ENCODE assay signal across 18 cellular contexts in the genomic region with DNA sequence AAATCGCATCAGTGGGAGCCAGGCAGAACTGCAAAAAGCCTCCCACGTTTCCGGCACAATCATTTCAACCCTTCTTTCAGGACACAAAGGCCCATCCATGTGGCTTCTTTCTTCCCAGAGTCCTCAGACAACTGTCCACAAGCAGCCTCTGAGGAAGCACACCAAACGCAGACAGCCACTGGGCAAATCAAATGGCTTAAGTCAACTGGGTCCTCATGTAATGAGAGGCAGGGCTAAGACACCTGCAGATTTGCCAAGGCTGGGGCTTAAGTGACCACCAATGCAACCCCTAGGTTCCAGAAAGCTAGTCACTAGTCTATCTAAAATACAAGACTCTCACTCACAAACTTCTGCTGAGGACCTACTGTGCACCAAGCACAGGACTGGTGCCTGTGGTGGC. TPM values are rescaled to one million over a fixed set of nuclear protein-coding genes. Genes with fewer than 3 reads are reported as not detected.
A peak's percentile ranks its signal among the peaks of the same experiment; 100 is the strongest.
DNase-seq lines count a peak whose midpoint lies in the region; FAIRE-seq and TF ChIP-seq lines count a peak whose summit lies in the region.
"Had no signal": no experiment of that assay in that cellular context is flagged by ENCODE, and none has a peak within 500 bp of the region (broad histone marks: within the 10 kb centered on the region; RNA-seq: fewer than 3 reads in every experiment).

No MANE protein-coding gene starts in this region.

- intact Hi-C loops in MCF 10A (cut with micrococcal nuclease) = no loop called here
- intact Hi-C loops in breast epithelium (cut with DNase I; ENCODE audit: low total_unique reads) = no loop called here
- intact Hi-C loops in testis (cut with DNase I; ENCODE audit: low total_unique reads) = no loop called here
- intact Hi-C loops in sigmoid colon (cut with DNase I) = no loop called here

- no peak for TF ChIP-seq CTCF in MCF 10A (IDR thresholded peaks at IDR 0.05; ENCODE audit: unreplicated experiment)
- TF ChIP-seq CTCF in breast epithelium (IDR thresholded peaks at IDR 0.05) = no peak
- no peak for TF ChIP-seq CTCF in astrocyte (IDR thresholded peaks at IDR 0.05; ENCODE audit: insufficient read depth, low read depth, low read length)
- TF ChIP-seq CTCF in neural crest cell (conservative IDR thresholded peaks at IDR 0.05) = no peak
- no peak for TF ChIP-seq CTCF in testis (IDR thresholded peaks at IDR 0.05)
- TF ChIP-seq CTCF in sigmoid colon (IDR thresholded peaks at IDR 0.05) = no peak

- H3K4me3 ChIP-seq in breast epithelium (no peak overlapping the region), astrocyte (ENCODE audit: insufficient read depth, low read depth, low read length) (no peak overlapping the region), testis (no peak overlapping the region), sigmoid colon (no peak overlapping the region)
- H3K4me3 ChIP-seq: K562 had no signal

- no peaks in the 10 kb centered on the region for H3K27me3 Mint-ChIP-seq in MCF 10A (ENCODE audit: insufficient read depth, unreplicated experiment)
- no peaks in the 10 kb centered on the region for H3K27me3 Mint-ChIP-seq in astrocyte (ENCODE audit: low read depth, unreplicated experiment)
- peaks cover 9% of the 10 kb centered on the region for H3K27me3 Mint-ChIP-seq in neural crest cell (ENCODE audit: low read depth)

- no peak overlapping the region for H3K4me2 ChIP-seq in astrocyte (ENCODE audit: low read length)
- H3K4me2 ChIP-seq: SK-N-SH had no signal

- H4K20me1 ChIP-seq in astrocyte (ENCODE audit: insufficient read depth, low read length) = peaks cover 4% of the 10 kb centered on the region

- H3K36me3 ChIP-seq in breast epithelium (no peaks in the 10 kb centered on the region), astrocyte (ENCODE audit: insufficient read depth, low read length) (no peaks in the 10 kb centered on the region), testis (ENCODE audit: low read depth, missing control alignments) (no peaks in the 10 kb centered on the region), sigmoid colon (no peaks in the 10 kb centered on the region)

- no TSS peak for BruUV-seq in MCF 10A (replicated peaks; lab: Mats Ljungman, UMichigan)

- H3K36me3 Mint-ChIP-seq in MCF 10A (ENCODE audit: insufficient read depth, unreplicated experiment) = peaks cover 27% of the 10 kb centered on the region
- peaks cover 3% of the 10 kb centered on the region for H3K36me3 Mint-ChIP-seq in astrocyte (ENCODE audit: low read depth, unreplicated experiment)
- H3K36me3 Mint-ChIP-seq in neural crest cell (ENCODE audit: low read depth) = peaks cover 3% of the 10 kb centered on the region
- H3K36me3 Mint-ChIP-seq: CD8-positive, alpha-beta T cell had no signal

- FAIRE-seq in astrocyte (lab: Jason Lieb, UNC) = no peak
- FAIRE-seq: GM12892, K562 had no signal

- H3K4me3 Mint-ChIP-seq in MCF 10A (ENCODE audit: unreplicated experiment) (no peak overlapping the region), astrocyte (ENCODE audit: unreplicated experiment) (no peak overlapping the region), neural crest cell (no peak overlapping the region)
- H3K4me3 Mint-ChIP-seq: CD8-positive, alpha-beta T cell had no signal

- POLR2A ChIA-PET in MCF 10A (lab: Yijun Ruan, JAX) = interaction anchor here (0.9 kb wide), 1 partner anchor 82 kb away, joined by 3 read pairs; no protein-coding TSS in a partner anchor

- TF ChIP-seq EP300 in sigmoid colon (IDR thresholded peaks at IDR 0.05) = no peak

- H3K9me3 ChIP-seq in breast epithelium (no peaks in the 10 kb centered on the region), astrocyte (ENCODE audit: insufficient read depth, low read depth, low read length) (no peaks in the 10 kb centered on the region), testis (no peaks in the 10 kb centered on the region), sigmoid colon (no peaks in the 10 kb centered on the region)
- H3K9me3 ChIP-seq: SK-N-SH had no signal

- CTCF ChIA-PET in MCF 10A (lab: Yijun Ruan, JAX) = no interaction called here

- DNase-seq in MCF 10A (ENCODE audit: unreplicated experiment) = no peak
- no peak for DNase-seq in breast epithelium (ENCODE audit: low spot score in 2 of 2)
- DNase-seq in astrocyte (ENCODE audit: low read depth) = no peak
- no peak for DNase-seq in neural crest cell (ENCODE audit: low read depth, low spot score)
- DNase-seq in testis = peak; percentile 84
- no peak for DNase-seq in sigmoid colon
- no peak for DNase-seq in foreskin melanocyte
- no peak for DNase-seq in NCI-H187 treated with DMSO at 0.1 percent for 48 hours (lab: John Stamatoyannopoulos, UW)
- DNase-seq: CD8-positive, alpha-beta T cell; GF-D8; NCI-H146; NCI-H2081 treated with DMSO at 0.1 percent for 48 hours; NCI-H510A; NCI-H774; SK-N-SH had no signal

- H3K27ac Mint-ChIP-seq in MCF 10A (ENCODE audit: low read depth, unreplicated experiment) (peak overlapping the region; percentile 17), astrocyte (ENCODE audit: unreplicated experiment) (peak overlapping the region; percentile 94), neural crest cell (ENCODE audit: unreplicated experiment) (peak overlapping the region; percentile 36)
- H3K27ac Mint-ChIP-seq: CD8-positive, alpha-beta T cell had no signal

- H3K9me3 Mint-ChIP-seq in MCF 10A (ENCODE audit: unreplicated experiment) (no peaks in the 10 kb centered on the region), astrocyte (ENCODE audit: unreplicated experiment) (peaks cover 2% of the 10 kb centered on the region), neural crest cell (no peaks in the 10 kb centered on the region)
- H3K9me3 Mint-ChIP-seq: CD8-positive, alpha-beta T cell had no signal

- peaks cover 57% of the 10 kb centered on the region for H3K79me2 ChIP-seq in astrocyte (ENCODE audit: insufficient read depth, low read length)

- no peak overlapping the region for H3K27ac ChIP-seq in breast epithelium
- no peak overlapping the region for H3K27ac ChIP-seq in astrocyte (ENCODE audit: low read depth, low read length)
- peak overlapping the region in 1 of 2 donors; percentile 21 for H3K27ac ChIP-seq in testis
- peak overlapping the region in 1 of 4 donors; percentile 12 for H3K27ac ChIP-seq in sigmoid colon
- H3K27ac ChIP-seq: 22Rv1 had no signal

- WGBS in testis, 2 donors = 50 to 60% methylated on average over 4 of the region's 4 CpGs
- WGBS in sigmoid colon, 2 donors = 80 to 83% methylated on average over 4 of the region's 4 CpGs

- no peak overlapping the region for H3K9ac ChIP-seq in astrocyte (ENCODE audit: low read length)
- H3K9ac ChIP-seq: SK-N-SH had no signal

- H3K4me1 ChIP-seq in breast epithelium (no peaks in the 10 kb centered on the region), astrocyte (ENCODE audit: insufficient read depth, low read length) (peaks cover 26% of the 10 kb centered on the region), testis (peaks cover 8% of the 10 kb centered on the region), sigmoid colon (peaks cover 0 to 24% (median 10%) of the 10 kb centered on the region in 4 donors)

- no peak overlapping the region for H2AFZ ChIP-seq in astrocyte (ENCODE audit: low read depth, low read length)

- TF ChIP-seq POLR2A in breast epithelium (IDR thresholded peaks at IDR 0.05) (no peak), testis (IDR thresholded peaks at IDR 0.05) (no peak), sigmoid colon (IDR thresholded peaks at IDR 0.05) (no peak)

- H3K4me1 Mint-ChIP-seq in MCF 10A (ENCODE audit: insufficient read depth, unreplicated experiment) = peaks cover 57% of the 10 kb centered on the region
- H3K4me1 Mint-ChIP-seq in astrocyte (ENCODE audit: low read depth, unreplicated experiment) = peaks cover 65% of the 10 kb centered on the region
- peaks cover 38% of the 10 kb centered on the region for H3K4me1 Mint-ChIP-seq in neural crest cell

- H3K27me3 ChIP-seq in breast epithelium = no peaks in the 10 kb centered on the region
- no peaks in the 10 kb centered on the region for H3K27me3 ChIP-seq in astrocyte (ENCODE audit: insufficient read depth, low read length)
- no peaks in the 10 kb centered on the region for H3K27me3 ChIP-seq in testis
- no peaks in the 10 kb centered on the region for H3K27me3 ChIP-seq in sigmoid colon

RNA-seq across cellular contexts. Expression of gene OSBPL10, which starts 8.0 kb away (rescaled TPM):
- 128 and 172 TPM in 2 replicates for total RNA-seq in MCF 10A (2022)
- 10 to 100 TPM; 17.6 to 47.4 (median 26.5) TPM for total RNA-seq in breast epithelium
- total RNA-seq in astrocyte = 51.3 and 52.7 TPM in 2 replicates
- 18.7 and 20.4 TPM in 2 replicates for total RNA-seq in neural crest cell
- 100 to 1,000 TPM; 160 to 175 TPM for total RNA-seq in testis
- polyA plus RNA-seq in testis (ENCODE audit: insufficient read depth, low read depth, low replicate concordance) = 113 TPM
- total RNA-seq in sigmoid colon = 10 to 100 TPM in 3 of 4 donors, 1 to 10 TPM in 1; 7.8 to 77.7 (median 41.2) TPM
- 1 to 10 TPM; 2.3 to 8.5 (median 2.4) TPM for polyA plus RNA-seq in sigmoid colon

RNA-seq across cellular contexts. Expression of gene ZNF860, which starts 8.5 kb away (rescaled TPM):
- 11.7 and 12.5 TPM in 2 replicates for total RNA-seq in MCF 10A (2022)
- 1 to 10 TPM in 2 of 3 donors, under 1 TPM in 1; 0.80 to 4.2 (median 3.3) TPM for total RNA-seq in breast epithelium
- 2.7 and 3.7 TPM in 2 replicates for total RNA-seq in astrocyte
- 0.27 and 0.56 TPM in 2 replicates for total RNA-seq in neural crest cell
- 1 to 10 TPM; 4.0 to 6.2 TPM for total RNA-seq in testis
- 1.5 TPM for polyA plus RNA-seq in testis (ENCODE audit: insufficient read depth, low read depth, low replicate concordance)
- 1 to 10 TPM in 1 of 4 donors, under 1 TPM in 3; under 0.01 to 1.3 (median 0.55) TPM for total RNA-seq in sigmoid colon
- 1 to 10 TPM in 1 of 3 donors, under 1 TPM in 1, not detected in 1; 0.23 to 1.3 TPM for polyA plus RNA-seq in sigmoid colon
- total RNA-seq: CD8-positive, alpha-beta T cell; K562 had no signal
- polyA plus RNA-seq: K562, SK-N-SH had no signal

Comparison
In these comparisons a context has a peak if more than half of its experiments do, and no peak if none do; other contexts are left out.
1. H3K27ac Mint-ChIP-seq: peak in every context shown above with its lines; median percentile 94 in astrocyte; 36 in neural crest cell; 17 in MCF 10A.